Comparison of ENCODE assay signal across 9 cellular contexts in the genomic region with DNA sequence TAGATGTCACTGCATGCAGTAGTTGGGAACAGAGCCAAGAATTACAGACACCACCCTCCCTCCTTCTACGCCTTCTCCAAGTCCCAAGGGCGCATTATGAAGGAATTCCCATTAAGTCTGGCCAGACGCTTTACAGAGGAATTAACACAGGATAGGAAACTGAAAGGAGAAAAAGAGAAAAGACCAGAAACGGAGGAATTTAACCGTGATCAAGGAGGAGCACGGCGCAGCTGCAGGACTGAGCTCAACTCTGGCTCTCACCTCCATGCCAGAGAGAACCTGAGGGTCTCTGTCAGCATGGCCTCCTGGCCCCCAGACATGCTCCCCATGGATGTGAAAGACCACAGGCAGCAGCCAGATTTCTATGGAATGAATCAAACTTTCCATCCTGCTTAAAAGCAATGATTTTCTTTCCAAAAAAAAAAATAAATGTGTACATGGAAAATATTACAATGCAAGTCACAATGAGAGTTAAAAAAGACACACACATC.
DNase-seq lines count a peak whose midpoint lies in the region; ATAC-seq lines count a peak whose summit lies in the region.
"Had no signal": no experiment of that assay in that cellular context is flagged by ENCODE, and none has a peak within 500 bp of the region (broad histone marks: within the 10 kb centered on the region; RNA-seq: fewer than 3 reads in every experiment).

No MANE protein-coding gene starts in this region.

- H3K4me3 ChIP-seq in iPS-20b (ENCODE audit: low read length): 0 out of 2 replicates have a peak overlapping the region, but pooled peaks have one; percentile 67

- no peaks in the 10 kb centered on the region for H3K9me3 ChIP-seq in iPS-20b (ENCODE audit: insufficient read depth, low read depth, low read length)

- no peak overlapping the region for H3K9ac ChIP-seq in iPS-20b (ENCODE audit: low read depth, low read length)

- peaks cover 4% of the 10 kb centered on the region; the same call in 1 of the 2 replicates for H3K27me3 ChIP-seq in iPS-20b (ENCODE audit: insufficient read depth, low read length)

- peak in 1 of 2 donors; percentile 5 for ATAC-seq in stimulated activated naive B cell treated with anti-CD40 and anti-IgM and Interleukin-4, amounts not matched to agents 10 μg/mL and 1 μg/mL and 100 μg/mL, for 72 hours (replicated peaks)
- ATAC-seq in GM18909 (IDR thresholded peaks at IDR 0.05; ENCODE audit: poor library complexity, unreplicated experiment): no peak
- no peak for ATAC-seq in HG03196 (IDR thresholded peaks at IDR 0.05; ENCODE audit: unreplicated experiment)

- no peaks in the 10 kb centered on the region for H3K36me3 ChIP-seq in iPS-20b (ENCODE audit: insufficient read depth, low read depth, low read length)

- peak; percentile 12 for DNase-seq in NCI-H82 (lab: John Stamatoyannopoulos, UW)
- DNase-seq in NCI-H82 treated with DMSO at 0.1 percent for 48 hours (lab: John Stamatoyannopoulos, UW; ENCODE audit: unreplicated experiment): no peak
- DNase-seq in activated naive CD4-positive, alpha-beta T cell treated with anti-CD3 and anti-CD28 coated beads, Interleukin-2, amount 50 U/mL, for 16 hours: peak; percentile 46
- no peak for DNase-seq in stimulated activated naive B cell treated with anti-CD40 and anti-IgM and Interleukin-4, amounts not matched to agents 10 μg/mL and 1 μg/mL and 100 μg/mL, for 72 hours
- DNase-seq in NCI-H524 treated with DMSO at 0.1 percent for 48 hours (lab: John Stamatoyannopoulos, UW): no peak
- DNase-seq: DND-41 had no signal

- H3K27ac Mint-ChIP-seq in stimulated activated naive B cell treated with anti-CD40 and anti-IgM and Interleukin-4, amounts not matched to agents 10 μg/mL and 1 μg/mL and 100 μg/mL, for 72 hours: peak overlapping the region; percentile 99

- peak overlapping the region; percentile 84 to 90 for H3K4me3 Mint-ChIP-seq in stimulated activated naive B cell treated with anti-CD40 and anti-IgM and Interleukin-4, amounts not matched to agents 10 μg/mL and 1 μg/mL and 100 μg/mL, for 72 hours

- H3K27me3 Mint-ChIP-seq in stimulated activated naive B cell treated with anti-CD40 and anti-IgM and Interleukin-4, amounts not matched to agents 10 μg/mL and 1 μg/mL and 100 μg/mL, for 72 hours: peaks cover 22 to 27% of the 10 kb centered on the region in 2 donors

- H3K36me3 Mint-ChIP-seq in stimulated activated naive B cell treated with anti-CD40 and anti-IgM and Interleukin-4, amounts not matched to agents 10 μg/mL and 1 μg/mL and 100 μg/mL, for 72 hours: peaks cover 0 to 2% of the 10 kb centered on the region in 2 donors

- peaks cover 28% of the 10 kb centered on the region for H3K4me1 ChIP-seq in iPS-20b (ENCODE audit: insufficient read depth, low read length)

- no peaks in the 10 kb centered on the region for H3K9me3 Mint-ChIP-seq in stimulated activated naive B cell treated with anti-CD40 and anti-IgM and Interleukin-4, amounts not matched to agents 10 μg/mL and 1 μg/mL and 100 μg/mL, for 72 hours

- peaks cover 59 to 72% of the 10 kb centered on the region in 2 donors for H3K4me1 Mint-ChIP-seq in stimulated activated naive B cell treated with anti-CD40 and anti-IgM and Interleukin-4, amounts not matched to agents 10 μg/mL and 1 μg/mL and 100 μg/mL, for 72 hours

- no peak overlapping the region for H3K27ac ChIP-seq in iPS-20b (ENCODE audit: low read length)

Comparison
In these comparisons a context has a peak if more than half of its experiments do, and no peak if none do; other contexts are left out.
1. DNase-seq: peak in NCI-H82 (single experiment) and activated naive CD4-positive, alpha-beta T cell treated with anti-CD3 and anti-CD28 coated beads, Interleukin-2, amount 50 U/mL, for 16 hours (single experiment); none in NCI-H82 treated with DMSO at 0.1 percent for 48 hours (single experiment), stimulated activated naive B cell treated with anti-CD40 and anti-IgM and Interleukin-4, amounts not matched to agents 10 μg/mL and 1 μg/mL and 100 μg/mL, for 72 hours (single experiment) and NCI-H524 treated with DMSO at 0.1 percent for 48 hours (single experiment).